Comparison of ENCODE assay signal across 8 cellular contexts in genomic region chr4:157180268-157180667, GRCh38. TPM values are rescaled to one million over a fixed set of nuclear protein-coding genes. Genes with fewer than 3 reads are reported as not detected.
"Had no signal": no experiment of that assay in that cellular context is flagged by ENCODE, and none has a peak within 500 bp of the region (broad histone marks: within the 10 kb centered on the region; RNA-seq: fewer than 3 reads in every experiment).

No MANE protein-coding gene starts in this region.

RNA-seq across cellular contexts. Expression of gene GRIA2, which starts 40.3 kb away (rescaled TPM):
- total RNA-seq: LHCN-M2; M059J; PC-3; Right ventricle myocardium inferior; RPMI7951; T-cell; T-helper 1 cell treated with Interleukin-12 subunit alpha and Interleukin-12 subunit beta and Interleukin-4 antibody, amounts not matched to agents 30 ng/mL and 1 ng/mL, for 36 hours; T-helper 17 cell had no signal
